In the genomic region with DNA sequence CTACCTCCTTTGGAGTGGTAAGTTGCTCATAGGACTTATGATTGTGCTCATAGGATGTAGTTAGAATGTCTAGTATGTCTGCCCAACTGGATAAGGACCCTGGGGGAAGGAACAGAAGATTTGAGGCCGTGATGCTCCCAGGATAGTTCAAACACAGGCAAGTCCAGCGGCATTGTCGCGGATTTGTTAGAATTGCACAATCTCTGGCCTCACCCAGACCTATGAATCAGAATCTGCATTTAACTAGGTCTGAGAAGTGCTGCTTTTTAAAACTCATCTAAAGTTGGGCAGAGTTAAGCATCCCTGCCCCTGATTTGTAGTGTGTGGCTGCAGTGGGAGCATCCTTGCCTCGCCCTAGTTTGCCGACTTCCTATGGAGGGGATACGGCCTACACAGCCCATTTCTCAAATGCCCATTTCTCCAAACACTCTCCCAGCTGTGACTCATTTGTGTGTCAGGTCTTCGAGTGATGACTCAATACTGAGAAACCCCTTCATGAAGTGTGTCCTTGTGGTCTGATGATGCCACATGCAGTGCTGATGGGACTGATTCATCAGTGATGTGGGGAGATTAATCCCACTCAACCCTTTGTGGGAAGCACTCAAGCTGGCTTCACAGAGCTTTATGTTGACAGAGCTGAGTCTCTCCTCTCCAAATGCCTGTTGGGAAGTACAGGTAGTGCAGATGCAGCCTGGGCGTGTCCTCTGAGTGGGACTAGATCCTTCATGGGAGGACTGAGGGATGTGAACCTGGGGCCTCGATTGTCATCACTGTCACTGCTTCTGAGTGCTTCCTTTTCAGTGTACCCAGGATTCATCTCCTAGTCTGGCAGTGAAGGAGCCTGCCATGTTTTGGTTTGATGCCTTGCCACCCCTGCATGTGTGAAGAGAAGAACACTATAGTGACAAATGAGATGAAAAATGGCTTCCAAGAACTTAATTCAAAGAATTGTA, we compare ENCODE assay signal across 9 cellular contexts. TPM values are rescaled to one million over a fixed set of nuclear protein-coding genes. Genes with fewer than 3 reads are reported as not detected.
DNase-seq lines count a peak whose midpoint lies in the region; ATAC-seq and TF ChIP-seq lines count a peak whose summit lies in the region.
"Had no signal": no experiment of that assay in that cellular context is flagged by ENCODE, and none has a peak within 500 bp of the region (broad histone marks: within the 10 kb centered on the region; RNA-seq: fewer than 3 reads in every experiment).

No MANE protein-coding gene starts in this region.

- ATAC-seq in mucosa of descending colon: peak; percentile 24
- no peak for ATAC-seq in HG03139 (IDR thresholded peaks at IDR 0.05; ENCODE audit: unreplicated experiment)

- TF ChIP-seq CTCF in mucosa of descending colon (IDR thresholded peaks at IDR 0.05): no peak
- TF ChIP-seq CTCF in endothelial cell (IDR thresholded peaks at IDR 0.05; ENCODE audit: unreplicated experiment): no peak

- no peak overlapping the region for H3K4me3 ChIP-seq in mucosa of descending colon
- H3K4me3 ChIP-seq: PC-9 had no signal

- DNase-seq in AG20443 (ENCODE audit: low spot score) (peak; percentile 90), M059J (ENCODE audit: low read depth) (peak; percentile 98), mucosa of descending colon (no peak), D341Med (ENCODE audit: low spot score) (no peak), NCI-H2196 (lab: John Stamatoyannopoulos, UW; ENCODE audit: unreplicated experiment) (no peak), endothelial cell (ENCODE audit: low spot score) (no peak)
- DNase-seq in activated T-cell treated with anti-CD3 and anti-CD28 coated beads, Interleukin-2, amount 50 U/mL, for 48 hours: peak; percentile 54 to 58

- no peaks in the 10 kb centered on the region for H3K4me1 ChIP-seq in mucosa of descending colon (ENCODE audit: low read depth)

- no peak overlapping the region for H3K27ac Mint-ChIP-seq in endothelial cell (ENCODE audit: unreplicated experiment)

- H3K9me3 ChIP-seq in mucosa of descending colon: no peaks in the 10 kb centered on the region

- no peaks in the 10 kb centered on the region for H3K36me3 ChIP-seq in mucosa of descending colon (ENCODE audit: low read depth)

- no peak overlapping the region for H3K4me3 Mint-ChIP-seq in endothelial cell (ENCODE audit: unreplicated experiment)

- peaks cover 3% of the 10 kb centered on the region for H3K4me1 Mint-ChIP-seq in endothelial cell (ENCODE audit: unreplicated experiment)

- H3K27me3 Mint-ChIP-seq in endothelial cell (ENCODE audit: unreplicated experiment): peaks cover 2% of the 10 kb centered on the region

- no peaks in the 10 kb centered on the region for H3K36me3 Mint-ChIP-seq in endothelial cell (ENCODE audit: low read depth, unreplicated experiment)

- intact Hi-C loops in mucosa of descending colon (cut with DNase I, micrococcal nuclease): no loop called here

- H3K9me3 Mint-ChIP-seq in endothelial cell (ENCODE audit: unreplicated experiment): no peaks in the 10 kb centered on the region

RNA-seq across cellular contexts. Expression of a gene that starts 18.7 kb away (rescaled TPM):
- not detected in 2 replicates for total RNA-seq in M059J (2014; rRNA removed; shearing (Covaris generic))
- total RNA-seq in mucosa of descending colon (not detected), endothelial cell (ENCODE audit: unreplicated experiment) (not detected)
- total RNA-seq: PC-9 had no signal

Comparison
In these comparisons a context has a peak if more than half of its experiments do, and no peak if none do; other contexts are left out.
1. DNase-seq: peak in AG20443 (single experiment), M059J (single experiment) and activated T-cell treated with anti-CD3 and anti-CD28 coated beads, Interleukin-2, amount 50 U/mL, for 48 hours (2 of 2); none in mucosa of descending colon (0 of 3), D341Med (single experiment), NCI-H2196 (single experiment) and endothelial cell (single experiment).